ENCODE assay signal across 13 cellular contexts in genomic region chr6:1227935-1228753, GRCh38.
"Had no signal": no experiment of that assay in that cellular context is flagged by ENCODE, and none has a peak within 500 bp of the region (broad histone marks: within the 10 kb centered on the region; RNA-seq: fewer than 3 reads in every experiment).

No MANE protein-coding gene starts in this region.

- H3K36me3 ChIP-seq: brain microvascular endothelial cell had no signal

- DNase-seq: activated CD4-positive, alpha-beta T cell treated with anti-CD3 and anti-CD28 coated beads, Interleukin-2, amount 50 U/mL, for 4 hours; activated gamma-delta T cell; activated T-cell treated with anti-CD3 and anti-CD28 coated beads, Interleukin-2, amount 50 U/mL, for 4 hours; brain microvascular endothelial cell; foreskin melanocyte; head of caudate nucleus; left ventricle myocardium superior; retina; T-helper 17 cell had no signal

- H3K9me3 Mint-ChIP-seq: activated T-cell treated with anti-CD3 and anti-CD28 coated beads, Interleukin-2, amount 50 U/mL, for 4 hours; mesothelial cell of epicardium had no signal

- ATAC-seq: activated CD4-positive, CD25-positive, alpha-beta regulatory T cell treated with anti-CD3 and anti-CD28 coated beads, Interleukin-2, amount 50 U/mL, for 24 hours; activated T-cell treated with anti-CD3 and anti-CD28 coated beads, Interleukin-2, amount 50 U/mL, for 4 hours; left ventricle myocardium superior; T-helper 17 cell had no signal

- H3K4me3 ChIP-seq: skin epidermis had no signal

- H3K27ac ChIP-seq: brain microvascular endothelial cell, skin epidermis had no signal

- H3K36me3 Mint-ChIP-seq: activated naive CD8-positive, alpha-beta T cell; mesothelial cell of epicardium had no signal

- H3K4me1 Mint-ChIP-seq: mesothelial cell of epicardium, T-helper 17 cell had no signal

- H3K27me3 ChIP-seq: brain microvascular endothelial cell had no signal

- H3K27ac Mint-ChIP-seq: activated naive CD8-positive, alpha-beta T cell; mesothelial cell of epicardium; T-helper 17 cell had no signal

- H3K4me3 Mint-ChIP-seq: activated naive CD8-positive, alpha-beta T cell; activated T-cell treated with anti-CD3 and anti-CD28 coated beads, Interleukin-2, amount 50 U/mL, for 4 hours; mesothelial cell of epicardium; T-helper 17 cell had no signal
